Comparison of ENCODE assay signal across 20 cellular contexts in genomic region chr18:55551227-55551626, GRCh38.
"Had no signal": no experiment of that assay in that cellular context is flagged by ENCODE, and none has a peak within 500 bp of the region (broad histone marks: within the 10 kb centered on the region; RNA-seq: fewer than 3 reads in every experiment).

No MANE protein-coding gene starts in this region.

- H3K36me3 Mint-ChIP-seq: natural killer cell had no signal

- H3K36me3 ChIP-seq: esophagus muscularis mucosa, gastrocnemius medialis, heart right ventricle, stomach, thoracic aorta had no signal

- H3K4me3 Mint-ChIP-seq: natural killer cell, neural crest cell, type B pancreatic cell had no signal

- H3K27me3 ChIP-seq: esophagus muscularis mucosa, gastrocnemius medialis, heart right ventricle, stomach had no signal

- DNase-seq: effector memory CD4-positive, alpha-beta T cell; gastrocnemius medialis; heart right ventricle; hypothalamus; kidney glomerular epithelial cell; natural killer cell; posterior cingulate gyrus; small intestine; stimulated activated CD4-positive, alpha-beta T cell treated with anti-CD3 and anti-CD28 coated beads, Interleukin-12 subunit alpha, Interleukin-12 subunit beta, amount 100 ng/mL, for 4 hours; stimulated activated naive CD4-positive, alpha-beta T cell; stomach; substantia nigra had no signal

- FAIRE-seq: endometrium, islet of Langerhans, small intestine, urothelium cell line had no signal

- ATAC-seq: gastrocnemius medialis, heart right ventricle, natural killer cell had no signal

- H3K4me3 ChIP-seq: gastrocnemius medialis, heart right ventricle, stomach had no signal

- H3K9me3 ChIP-seq: esophagus muscularis mucosa, gastrocnemius medialis, heart right ventricle, stomach, thoracic aorta had no signal

- H3K4me1 Mint-ChIP-seq: natural killer cell had no signal

- H3K9me3 Mint-ChIP-seq: natural killer cell, neural crest cell had no signal

- H3K27ac Mint-ChIP-seq: natural killer cell, type B pancreatic cell had no signal

- H3K27me3 Mint-ChIP-seq: type B pancreatic cell had no signal

- H3K27ac ChIP-seq: epithelial cell of prostate, esophagus muscularis mucosa, gastrocnemius medialis, heart right ventricle, stomach, thoracic aorta had no signal
